ENCODE assay signal across 1 cellular context in the genomic region with DNA sequence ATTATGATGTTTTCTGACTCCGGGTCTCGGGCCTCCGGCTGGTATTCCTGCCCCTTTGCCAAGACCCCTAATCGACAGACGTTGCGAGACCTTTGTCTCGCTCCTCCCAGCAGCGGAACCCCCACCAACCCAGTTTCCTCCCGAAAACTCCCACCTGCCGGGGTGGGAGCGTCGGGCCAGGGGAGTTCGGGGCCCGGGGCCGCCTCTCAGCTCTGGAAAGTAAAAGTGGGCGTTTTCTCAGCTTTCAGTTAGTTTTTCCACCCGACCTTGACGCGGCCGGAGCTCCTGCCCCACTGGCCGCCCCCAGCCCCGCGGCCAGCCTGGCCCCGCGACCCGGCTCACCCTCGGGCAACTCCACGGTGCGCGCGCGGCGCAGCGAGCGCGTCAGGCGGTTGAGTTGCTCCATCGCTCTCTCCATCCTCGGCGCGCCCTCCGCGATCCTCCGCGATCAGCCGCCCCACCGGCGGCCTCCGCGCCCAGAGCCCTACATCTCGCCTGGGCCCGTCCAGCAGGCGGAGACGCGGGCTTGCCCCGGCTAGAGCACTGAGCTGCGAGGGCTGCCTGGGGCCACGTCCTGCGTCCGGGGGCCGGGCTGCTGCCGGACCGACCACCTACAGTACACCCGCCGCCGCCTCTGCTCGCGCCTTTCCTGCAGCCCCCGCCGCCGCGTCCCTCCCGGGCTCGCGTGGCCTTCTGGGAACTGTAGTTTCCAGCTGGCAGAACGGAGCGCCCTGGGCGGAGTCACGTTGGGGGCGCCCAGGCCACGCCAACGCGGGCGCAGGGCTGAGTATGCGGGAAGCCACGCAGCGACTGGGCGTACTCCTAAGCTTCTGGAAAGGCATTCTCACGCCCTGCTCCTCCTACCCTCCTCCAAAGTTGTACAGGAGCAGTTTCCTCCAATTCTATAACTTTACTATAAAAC.
TF ChIP-seq lines count a peak whose summit lies in the region.

A gene with protein sequence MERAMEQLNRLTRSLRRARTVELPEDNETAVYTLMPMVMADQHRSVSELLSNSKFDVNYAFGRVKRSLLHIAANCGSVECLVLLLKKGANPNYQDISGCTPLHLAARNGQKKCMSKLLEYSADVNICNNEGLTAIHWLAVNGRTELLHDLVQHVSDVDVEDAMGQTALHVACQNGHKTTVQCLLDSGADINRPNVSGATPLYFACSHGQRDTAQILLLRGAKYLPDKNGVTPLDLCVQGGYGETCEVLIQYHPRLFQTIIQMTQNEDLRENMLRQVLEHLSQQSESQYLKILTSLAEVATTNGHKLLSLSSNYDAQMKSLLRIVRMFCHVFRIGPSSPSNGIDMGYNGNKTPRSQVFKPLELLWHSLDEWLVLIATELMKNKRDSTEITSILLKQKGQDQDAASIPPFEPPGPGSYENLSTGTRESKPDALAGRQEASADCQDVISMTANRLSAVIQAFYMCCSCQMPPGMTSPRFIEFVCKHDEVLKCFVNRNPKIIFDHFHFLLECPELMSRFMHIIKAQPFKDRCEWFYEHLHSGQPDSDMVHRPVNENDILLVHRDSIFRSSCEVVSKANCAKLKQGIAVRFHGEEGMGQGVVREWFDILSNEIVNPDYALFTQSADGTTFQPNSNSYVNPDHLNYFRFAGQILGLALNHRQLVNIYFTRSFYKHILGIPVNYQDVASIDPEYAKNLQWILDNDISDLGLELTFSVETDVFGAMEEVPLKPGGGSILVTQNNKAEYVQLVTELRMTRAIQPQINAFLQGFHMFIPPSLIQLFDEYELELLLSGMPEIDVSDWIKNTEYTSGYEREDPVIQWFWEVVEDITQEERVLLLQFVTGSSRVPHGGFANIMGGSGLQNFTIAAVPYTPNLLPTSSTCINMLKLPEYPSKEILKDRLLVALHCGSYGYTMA (minus strand): TSS at position 695 of the 922 bp plus-strand sequence. CDS start 277 bp downstream, at position 418.

TF ChIP-seq in IMR-90, 13 proteins besides CTCF, POLR2A, EP300 and RAD21 (continued from another document):
- TF ChIP-seq, protein P1, sequence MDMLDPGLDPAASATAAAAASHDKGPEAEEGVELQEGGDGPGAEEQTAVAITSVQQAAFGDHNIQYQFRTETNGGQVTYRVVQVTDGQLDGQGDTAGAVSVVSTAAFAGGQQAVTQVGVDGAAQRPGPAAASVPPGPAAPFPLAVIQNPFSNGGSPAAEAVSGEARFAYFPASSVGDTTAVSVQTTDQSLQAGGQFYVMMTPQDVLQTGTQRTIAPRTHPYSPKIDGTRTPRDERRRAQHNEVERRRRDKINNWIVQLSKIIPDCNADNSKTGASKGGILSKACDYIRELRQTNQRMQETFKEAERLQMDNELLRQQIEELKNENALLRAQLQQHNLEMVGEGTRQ (IDR thresholded peaks at IDR 0.05; ENCODE audit: low read depth, low read length), result peak; percentile 55; the same call in 1 of the 2 replicates
- TF ChIP-seq, protein P2, sequence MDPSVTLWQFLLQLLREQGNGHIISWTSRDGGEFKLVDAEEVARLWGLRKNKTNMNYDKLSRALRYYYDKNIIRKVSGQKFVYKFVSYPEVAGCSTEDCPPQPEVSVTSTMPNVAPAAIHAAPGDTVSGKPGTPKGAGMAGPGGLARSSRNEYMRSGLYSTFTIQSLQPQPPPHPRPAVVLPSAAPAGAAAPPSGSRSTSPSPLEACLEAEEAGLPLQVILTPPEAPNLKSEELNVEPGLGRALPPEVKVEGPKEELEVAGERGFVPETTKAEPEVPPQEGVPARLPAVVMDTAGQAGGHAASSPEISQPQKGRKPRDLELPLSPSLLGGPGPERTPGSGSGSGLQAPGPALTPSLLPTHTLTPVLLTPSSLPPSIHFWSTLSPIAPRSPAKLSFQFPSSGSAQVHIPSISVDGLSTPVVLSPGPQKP (IDR thresholded peaks at IDR 0.05; ENCODE audit: borderline replicate concordance, low read depth, low read length), result no peak
- TF ChIP-seq FOS (IDR thresholded peaks at IDR 0.05; ENCODE audit: low read depth, low read length), result no peak
- no peak for TF ChIP-seq CHD1 (IDR thresholded peaks at IDR 0.05; ENCODE audit: low read depth, low read length)
- TF ChIP-seq MXI1 (IDR thresholded peaks at IDR 0.05; ENCODE audit: borderline replicate concordance, low read depth, low read length), result peak; percentile 53; the same call in 1 of the 2 replicates
- no peak for TF ChIP-seq SMC3 (IDR thresholded peaks at IDR 0.05; ENCODE audit: low read depth, low read length)
- TF ChIP-seq NFE2L2 (IDR thresholded peaks at IDR 0.05; ENCODE audit: low read depth, low read length), result no peak
- TF ChIP-seq CEBPB (IDR thresholded peaks at IDR 0.05; ENCODE audit: low read depth, low read length), result peak; percentile 76
- TF ChIP-seq MAFK (IDR thresholded peaks at IDR 0.05; ENCODE audit: low read depth, low read length), result no peak
TF ChIP-seq in IMR-90: peak in this region for 4.
